ENCODE assay signal across 8 cellular contexts in genomic region chr12:21169878-21170472, GRCh38. TPM values are rescaled to one million over a fixed set of nuclear protein-coding genes. Genes with fewer than 3 reads are reported as not detected.
A peak's percentile ranks its signal among the peaks of the same experiment; 100 is the strongest.
DNase-seq lines count a peak whose midpoint lies in the region; ATAC-seq, FAIRE-seq and TF ChIP-seq lines count a peak whose summit lies in the region.

No MANE protein-coding gene starts in this region.

- no peaks in the 10 kb centered on the region for H3K36me3 Mint-ChIP-seq in endodermal cell (ENCODE audit: low read depth)

- FAIRE-seq in pancreas (lab: Jason Lieb, UNC) = no peak

- no peaks in the 10 kb centered on the region for H3K4me1 ChIP-seq in endodermal cell (ENCODE audit: control insufficient read depth, insufficient read depth, low read length)
- H3K4me1 ChIP-seq in pancreas = no peaks in the 10 kb centered on the region

- intact Hi-C loops in pancreas (cut with DNase I) = loop anchor here in 1 of 3 donors (5.0 kb wide), 1 partner anchor 223 kb away; no protein-coding TSS in a partner anchor

- H3K27me3 Mint-ChIP-seq in endodermal cell (ENCODE audit: insufficient read depth) = no peaks in the 10 kb centered on the region

- peak; percentile 10 for DNase-seq in activated T-cell treated with anti-CD3 and anti-CD28 coated beads for 48 hours (ENCODE audit: low read depth)
- no peak for DNase-seq in activated T-cell treated with anti-CD3 and anti-CD28 coated beads for 4 hours
- peak; percentile 53 for DNase-seq in SK-N-MC (ENCODE audit: low read depth, low spot score)
- DNase-seq in endodermal cell = peak; percentile 97
- DNase-seq in pancreas = peak in 5 of 6 donors; percentile 7 to 63 (median 43)

- ATAC-seq in GM21723 (IDR thresholded peaks at IDR 0.05; ENCODE audit: unreplicated experiment) (peak; percentile 75), pancreas (peak in 3 of 4 donors; percentile 48 to 71 (median 51)), HG03469 (IDR thresholded peaks at IDR 0.05; ENCODE audit: unreplicated experiment) (no peak)

- H3K4me3 ChIP-seq in SK-N-MC = no peak overlapping the region
- no peak overlapping the region for H3K4me3 ChIP-seq in endodermal cell (ENCODE audit: low read length)
- H3K4me3 ChIP-seq in pancreas = no peak overlapping the region

- H3K9ac ChIP-seq in SK-N-MC (ENCODE audit: insufficient read length) = no peak overlapping the region
- no peak overlapping the region for H3K9ac ChIP-seq in endodermal cell (ENCODE audit: extremely low read depth, low read length, poor library complexity, severe bottlenecking)

- H3K27ac Mint-ChIP-seq in endodermal cell = no peak overlapping the region

- no peaks in the 10 kb centered on the region for H3K27me3 ChIP-seq in endodermal cell (ENCODE audit: control insufficient read depth, insufficient read depth, low read length, poor library complexity, severe bottlenecking)
- H3K27me3 ChIP-seq in pancreas = no peaks in the 10 kb centered on the region

- H3K4me1 Mint-ChIP-seq in endodermal cell = peaks cover 10% of the 10 kb centered on the region

- WGBS in endodermal cell (ENCODE audit: insufficient coverage in 1 of 2, insufficient read length in 1 of 2), 2 experiments = 0 to 40% methylated on average over 1 to 3 of the region's 3 CpGs
- 29 to 41% methylated on average over 3 of the region's 3 CpGs for WGBS in pancreas, 2 donors

- no peak overlapping the region for H3K4me3 Mint-ChIP-seq in endodermal cell

- H3K9me3 ChIP-seq in SK-N-MC (ENCODE audit: low read depth, low read length) = no peaks in the 10 kb centered on the region
- H3K9me3 ChIP-seq in endodermal cell (ENCODE audit: control insufficient read depth, low read length) = no peaks in the 10 kb centered on the region
- no peaks in the 10 kb centered on the region for H3K9me3 ChIP-seq in pancreas

- TF ChIP-seq CTCF in LNCAP (IDR thresholded peaks at IDR 0.05) = peak; percentile 86
- TF ChIP-seq CTCF in endodermal cell (conservative IDR thresholded peaks at IDR 0.05) = peak; percentile 100
- peak in 3 of 4 donors; percentile 28 to 59 (median 46) for TF ChIP-seq CTCF in pancreas (IDR thresholded peaks at IDR 0.05)

- H3K36me3 ChIP-seq in SK-N-MC (ENCODE audit: insufficient read depth, low read length) (no peaks in the 10 kb centered on the region), endodermal cell (ENCODE audit: control insufficient read depth, insufficient read depth, low read length) (no peaks in the 10 kb centered on the region), pancreas (no peaks in the 10 kb centered on the region)

- H3K27ac ChIP-seq in SK-N-MC = no peak overlapping the region
- H3K27ac ChIP-seq in endodermal cell (ENCODE audit: low read depth, low read length) = no peak overlapping the region
- H3K27ac ChIP-seq in pancreas = no peak overlapping the region

- no peaks in the 10 kb centered on the region for H3K9me3 Mint-ChIP-seq in endodermal cell

RNA-seq across cellular contexts. Expression of gene SLCO1B1, which starts 39.0 kb away (rescaled TPM):
- total RNA-seq in endodermal cell = 1 to 10 TPM in 1 of 2 donors, not detected in 1; 1.5 TPM
- not detected for polyA plus RNA-seq in endodermal cell (2013, experiment 1 of 2)
- polyA plus RNA-seq in endodermal cell (2013, experiment 2 of 2) = not detected
- total RNA-seq in pancreas = under 1 TPM in 1 of 6 donors, not detected in 5; 0.09 TPM
- not detected for polyA plus RNA-seq in pancreas

Comparison
In these comparisons a context has a peak if more than half of its experiments do, and no peak if none do; other contexts are left out.
1. CTCF ChIP-seq: peak in every context shown above with its lines; median percentile 100 in endodermal cell; 86 in LNCAP; 46 in pancreas.